16 cellular contexts compared by ENCODE assay signal in genomic region chr16:48911700-48912099, GRCh38.
A peak's percentile ranks its signal among the peaks of the same experiment; 100 is the strongest.
DNase-seq lines count a peak whose midpoint lies in the region; ATAC-seq, FAIRE-seq and TF ChIP-seq lines count a peak whose summit lies in the region.
"Had no signal": no experiment of that assay in that cellular context is flagged by ENCODE, and none has a peak within 500 bp of the region (broad histone marks: within the 10 kb centered on the region; RNA-seq: fewer than 3 reads in every experiment).

No MANE protein-coding gene starts in this region.

- no peaks in the 10 kb centered on the region for H3K9me3 ChIP-seq in Panc1 (ENCODE audit: control insufficient read depth, insufficient read depth, low read depth, low read length)
- no peaks in the 10 kb centered on the region for H3K9me3 ChIP-seq in keratinocyte (ENCODE audit: control insufficient read depth, low read depth, low read length)
- H3K9me3 ChIP-seq: SJCRH30 had no signal

- dilution Hi-C loops in keratinocyte (cut with MboI; ENCODE audit: extremely low pct_ligation_motif_present, low sequenced_read_pairs), result no loop called here

- no peak for FAIRE-seq in keratinocyte (lab: Jason Lieb, UNC)

- BruUV-seq in Panc1 (replicated peaks; lab: Mats Ljungman, UMichigan), result no TSS peak

- CTCF ChIA-PET in Panc1 (lab: Charles Lee), result no interaction called here
- CTCF ChIA-PET in activated CD4-positive, alpha-beta memory T cell treated with anti-CD3 and anti-CD28 coated beads, Interleukin-2, amount 10 ng/mL, durations not matched to agents 7 days and 5 days (lab: Charles Lee), result no interaction called here

- H3K9me1 ChIP-seq in keratinocyte (ENCODE audit: control insufficient read depth, extremely low read depth, insufficient read depth, low read length), result no peaks in the 10 kb centered on the region

- H3K9ac ChIP-seq in keratinocyte (ENCODE audit: control insufficient read depth, extremely low read depth, insufficient read depth, low read length), result no peak overlapping the region

- H3K4me1 Mint-ChIP-seq in activated CD4-positive, alpha-beta memory T cell treated with anti-CD3 and anti-CD28 coated beads, Interleukin-2, amount 10 ng/mL, durations not matched to agents 7 days and 5 days, result no peaks in the 10 kb centered on the region
- H3K4me1 Mint-ChIP-seq in CD14-positive monocyte, result no peaks in the 10 kb centered on the region
- H3K4me1 Mint-ChIP-seq: activated naive CD8-positive, alpha-beta T cell treated with anti-CD3 and anti-CD28 coated beads for 36 hours; central memory CD8-positive, alpha-beta T cell; memory B cell had no signal

- DNase-seq in Panc1 (ENCODE audit: low read depth, low spot score) (no peak), keratinocyte (ENCODE audit: low read depth, low spot score) (no peak), CD14-positive monocyte (ENCODE audit: low spot score) (no peak)
- DNase-seq in activated CD4-positive, alpha-beta memory T cell treated with anti-CD3 and anti-CD28 coated beads, Interleukin-2, amount 10 ng/mL, durations not matched to agents 7 days and 5 days, result no peak
- DNase-seq: activated CD8-positive, alpha-beta memory T cell treated with anti-CD3 and anti-CD28 coated beads, Interleukin-2, amount 50 U/mL, for 4 hours; activated naive CD8-positive, alpha-beta T cell treated with anti-CD3 and anti-CD28 coated beads for 36 hours; erythroblast; NCI-H524; SJCRH30; spleen had no signal

- peaks cover 10% of the 10 kb centered on the region for H3K9me3 Mint-ChIP-seq in activated CD4-positive, alpha-beta memory T cell treated with anti-CD3 and anti-CD28 coated beads, Interleukin-2, amount 10 ng/mL, durations not matched to agents 7 days and 5 days
- H3K9me3 Mint-ChIP-seq in CD14-positive monocyte, result peaks cover 0 to 3% (median 0%) of the 10 kb centered on the region in 7 donors
- H3K9me3 Mint-ChIP-seq: activated naive CD8-positive, alpha-beta T cell treated with anti-CD3 and anti-CD28 coated beads for 36 hours had no signal

- H3K27ac ChIP-seq in C4-2B (no peak overlapping the region), Panc1 (ENCODE audit: low read length) (no peak overlapping the region), keratinocyte (ENCODE audit: control insufficient read depth, insufficient read depth, low read length) (no peak overlapping the region)
- H3K27ac ChIP-seq: SJCRH30, spleen had no signal

- no peak overlapping the region for H3K4me2 ChIP-seq in keratinocyte (ENCODE audit: control insufficient read depth, extremely low read depth, insufficient read depth, low read depth, low read length)

- no peaks in the 10 kb centered on the region for H3K36me3 ChIP-seq in Panc1 (ENCODE audit: control insufficient read depth, insufficient read depth, low read length)
- no peaks in the 10 kb centered on the region for H3K36me3 ChIP-seq in keratinocyte (ENCODE audit: control insufficient read depth in 2 of 2, extremely low read depth in 1 of 2, insufficient read depth in 2 of 2, low read length in 2 of 2)
- H3K36me3 ChIP-seq: SJCRH30, spleen had no signal

- no peak overlapping the region for H3K4me3 Mint-ChIP-seq in activated CD4-positive, alpha-beta memory T cell treated with anti-CD3 and anti-CD28 coated beads, Interleukin-2, amount 10 ng/mL, durations not matched to agents 7 days and 5 days
- no peak overlapping the region for H3K4me3 Mint-ChIP-seq in CD14-positive monocyte
- H3K4me3 Mint-ChIP-seq: activated naive CD8-positive, alpha-beta T cell treated with anti-CD3 and anti-CD28 coated beads for 36 hours; central memory CD8-positive, alpha-beta T cell; memory B cell; WTC11 had no signal

- H2AFZ ChIP-seq in keratinocyte (ENCODE audit: control insufficient read depth, low read length), result no peak overlapping the region

- TF ChIP-seq CTCF in C4-2B (conservative IDR thresholded peaks at IDR 0.05) (0 out of 2 replicates have a peak, but pooled peaks have one; percentile 14), GM12874 (IDR thresholded peaks at IDR 0.05; ENCODE audit: insufficient read depth, low read depth, low read length) (0 out of 2 replicates have a peak, but pooled peaks have one; percentile 5), Panc1 (IDR thresholded peaks at IDR 0.05) (peak; percentile 31; the same call in 1 of the 2 replicates), keratinocyte (optimal IDR thresholded peaks at IDR 0.05 in 1 of 3, IDR thresholded peaks at IDR 0.05 in 1 of 3, conservative IDR thresholded peaks at IDR 0.05 in 1 of 3; ENCODE audit: extremely low read depth in 1 of 3, insufficient read depth in 2 of 3, low read length in 3 of 3) (peak; percentile 21 to 47 (median 22)), CD14-positive monocyte (IDR thresholded peaks at IDR 0.05) (no peak)

- H3K27me3 ChIP-seq in Panc1 (ENCODE audit: control insufficient read depth, insufficient read depth, low read length) (no peaks in the 10 kb centered on the region), keratinocyte (ENCODE audit: control insufficient read depth, extremely low read depth, insufficient read depth, low read length) (no peaks in the 10 kb centered on the region)
- H3K27me3 ChIP-seq: SJCRH30 had no signal

- no peaks in the 10 kb centered on the region for H4K20me1 ChIP-seq in keratinocyte (ENCODE audit: control insufficient read depth, extremely low read depth, insufficient read depth, low read length)

- H3K4me3 ChIP-seq in Panc1 (ENCODE audit: low read depth in 2 of 2, low read length in 2 of 2) (no peak overlapping the region), keratinocyte (ENCODE audit: control insufficient read depth in 2 of 3, extremely low read depth in 1 of 3, insufficient read depth in 2 of 3, low read depth in 1 of 3, low read length in 3 of 3) (no peak overlapping the region)
- H3K4me3 ChIP-seq: SJCRH30, spleen had no signal

- H3K27me3 Mint-ChIP-seq in activated CD4-positive, alpha-beta memory T cell treated with anti-CD3 and anti-CD28 coated beads, Interleukin-2, amount 10 ng/mL, durations not matched to agents 7 days and 5 days, result no peaks in the 10 kb centered on the region
- peaks cover 1 to 6% (median 2%) of the 10 kb centered on the region in 3 donors for H3K27me3 Mint-ChIP-seq in CD14-positive monocyte (ENCODE audit: low read depth in 3 of 3)
- H3K27me3 Mint-ChIP-seq: central memory CD8-positive, alpha-beta T cell; memory B cell had no signal

- no peaks in the 10 kb centered on the region for H3K36me3 Mint-ChIP-seq in activated CD4-positive, alpha-beta memory T cell treated with anti-CD3 and anti-CD28 coated beads, Interleukin-2, amount 10 ng/mL, durations not matched to agents 7 days and 5 days (ENCODE audit: low read depth)
- no peaks in the 10 kb centered on the region for H3K36me3 Mint-ChIP-seq in CD14-positive monocyte
- H3K36me3 Mint-ChIP-seq: activated naive CD8-positive, alpha-beta T cell treated with anti-CD3 and anti-CD28 coated beads for 36 hours; memory B cell; WTC11 had no signal

- ATAC-seq in Panc1 (no peak), GM21717 (IDR thresholded peaks at IDR 0.05; ENCODE audit: unreplicated experiment) (no peak)

- in situ Hi-C loops in Panc1 (cut with HindIII; ENCODE audit: low pct_unique_long_range_greater_than_20kb, low sequenced_read_pairs), result no loop called here

- POLR2A ChIA-PET in Panc1 (lab: Charles Lee), result no interaction called here
- POLR2A ChIA-PET in activated CD4-positive, alpha-beta memory T cell treated with anti-CD3 and anti-CD28 coated beads, Interleukin-2, amount 10 ng/mL, durations not matched to agents 7 days and 5 days (lab: Charles Lee), result no interaction called here

- H3K4me1 ChIP-seq in Panc1 (ENCODE audit: control insufficient read depth, insufficient read depth, low read length), result no peaks in the 10 kb centered on the region
- peaks cover 9% of the 10 kb centered on the region for H3K4me1 ChIP-seq in keratinocyte (ENCODE audit: control insufficient read depth, extremely low read depth, insufficient read depth, low read length)
- H3K4me1 ChIP-seq: SJCRH30, spleen had no signal

- H3K27ac Mint-ChIP-seq in activated CD4-positive, alpha-beta memory T cell treated with anti-CD3 and anti-CD28 coated beads, Interleukin-2, amount 10 ng/mL, durations not matched to agents 7 days and 5 days, result no peak overlapping the region
- H3K27ac Mint-ChIP-seq in CD14-positive monocyte, result no peak overlapping the region
- H3K27ac Mint-ChIP-seq: activated naive CD8-positive, alpha-beta T cell treated with anti-CD3 and anti-CD28 coated beads for 36 hours; memory B cell had no signal

- intact Hi-C loops in Panc1 (cut with micrococcal nuclease; ENCODE audit: unreplicated experiment) (no loop called here), CD14-positive monocyte (cut with micrococcal nuclease) (no loop called here)

- no peaks in the 10 kb centered on the region for H3K79me2 ChIP-seq in keratinocyte (ENCODE audit: control insufficient read depth, insufficient read depth, low read length)
